In genomic region chr3:61575893-61576292, GRCh38 we compare ENCODE assay signal across 1 cellular context.
TF ChIP-seq lines count a peak whose summit lies in the region.

No MANE protein-coding gene starts in this region.

TF ChIP-seq in IMR-90, 13 proteins besides CTCF, POLR2A, EP300 and RAD21:
- TF ChIP-seq RFX5 (IDR thresholded peaks at IDR 0.05; ENCODE audit: low read depth, low read length): no peak
- no peak for TF ChIP-seq RCOR1 (IDR thresholded peaks at IDR 0.05; ENCODE audit: insufficient replicate concordance, low read length)
- TF ChIP-seq MAFK (IDR thresholded peaks at IDR 0.05; ENCODE audit: low read depth, low read length): no peak
- no peak for TF ChIP-seq BHLHE40 (IDR thresholded peaks at IDR 0.05; ENCODE audit: low read depth, low read length)
- TF ChIP-seq USF2 (IDR thresholded peaks at IDR 0.05; ENCODE audit: low read depth, low read length): no peak
- no peak for TF ChIP-seq MXI1 (IDR thresholded peaks at IDR 0.05; ENCODE audit: borderline replicate concordance, low read depth, low read length)
- TF ChIP-seq NFE2L2 (IDR thresholded peaks at IDR 0.05; ENCODE audit: low read depth, low read length): no peak
- TF ChIP-seq SMC3 (IDR thresholded peaks at IDR 0.05; ENCODE audit: low read depth, low read length): no peak
- TF ChIP-seq MAZ (IDR thresholded peaks at IDR 0.05; ENCODE audit: borderline replicate concordance, low read depth, low read length): no peak
- TF ChIP-seq FOS (IDR thresholded peaks at IDR 0.05; ENCODE audit: low read depth, low read length): no peak
- no peak for TF ChIP-seq CHD1 (IDR thresholded peaks at IDR 0.05; ENCODE audit: low read depth, low read length)
- no peak for TF ChIP-seq CEBPB (IDR thresholded peaks at IDR 0.05; ENCODE audit: low read depth, low read length)
- no peak for TF ChIP-seq ELK1 (IDR thresholded peaks at IDR 0.05; ENCODE audit: borderline replicate concordance, low read depth, low read length)
TF ChIP-seq in IMR-90: peak in this region for 0.
